ENCODE assay signal across 8 cellular contexts in the genomic region with DNA sequence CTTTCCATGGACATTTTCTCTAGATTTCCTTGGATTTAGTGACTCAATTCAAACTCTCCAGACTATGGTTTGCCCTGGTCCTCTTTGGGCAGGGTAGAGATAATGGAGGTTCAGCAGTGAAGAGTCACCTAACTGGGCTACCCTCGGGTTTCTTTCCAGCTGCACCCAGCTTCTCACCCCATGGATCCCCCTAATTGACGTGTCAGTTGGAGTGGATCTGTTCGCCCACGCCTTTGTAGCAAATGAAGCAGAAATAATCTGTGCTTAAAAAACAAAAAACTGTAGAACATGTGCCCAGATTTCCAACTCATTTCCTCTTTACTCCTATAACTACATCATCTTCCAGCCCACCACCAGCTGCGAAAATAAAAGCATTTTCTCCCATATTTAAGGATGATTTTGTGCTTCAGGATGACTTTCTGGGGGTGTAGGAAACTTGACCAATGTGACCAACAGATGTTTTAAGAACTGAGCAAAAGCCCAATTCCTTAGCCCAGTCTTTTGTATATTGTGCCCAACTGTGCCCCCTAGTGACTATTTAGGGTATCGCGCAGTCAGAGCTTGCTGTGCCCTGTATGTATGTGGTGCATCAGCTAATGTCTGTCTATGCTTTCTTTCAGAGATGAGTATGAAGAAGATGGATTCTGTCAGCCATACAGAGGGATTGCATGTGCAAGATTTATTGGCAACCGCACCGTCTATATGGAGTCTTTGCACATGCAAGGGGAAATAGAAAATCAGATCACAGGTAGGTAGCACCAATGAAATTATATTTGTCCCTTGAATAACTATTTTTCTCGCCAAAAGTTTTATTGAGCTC.
DNase-seq lines count a peak whose midpoint lies in the region; ATAC-seq, FAIRE-seq and TF ChIP-seq lines count a peak whose summit lies in the region.

No MANE protein-coding gene starts in this region.

- DNase-seq in NCI-H524 (lab: John Stamatoyannopoulos, UW) (peak; percentile 40 to 75), NCI-H524 treated with DMSO at 0.1 percent for 48 hours (lab: John Stamatoyannopoulos, UW) (no peak), NCI-H2107 treated with DMSO at 0.1 percent for 48 hours (lab: John Stamatoyannopoulos, UW; ENCODE audit: unreplicated experiment) (peak; percentile 57), bronchial epithelial cell (ENCODE audit: low read depth) (peak; percentile 69), kidney epithelial cell (ENCODE audit: low read depth) (peak; percentile 67)
- DNase-seq in stimulated activated CD4-positive, alpha-beta T cell treated with anti-CD3 and anti-CD28 coated beads, Interleukin-1b, Interleukin-23, amount 100 ng/mL, for 4 hours (ENCODE audit: low read depth in 2 of 2): peak; percentile 54 to 61

- ATAC-seq in HG02938 (IDR thresholded peaks at IDR 0.05; ENCODE audit: unreplicated experiment): peak; percentile 49

- H3K36me3 ChIP-seq in bronchial epithelial cell (ENCODE audit: control insufficient read depth, insufficient read depth, low read length) (no peaks in the 10 kb centered on the region), kidney epithelial cell (ENCODE audit: control insufficient read depth, insufficient read depth, low read length) (no peaks in the 10 kb centered on the region)

- H3K27me3 ChIP-seq in bronchial epithelial cell (ENCODE audit: control insufficient read depth, insufficient read depth, low read length) (no peaks in the 10 kb centered on the region), kidney epithelial cell (ENCODE audit: control insufficient read depth, insufficient read depth, low read length) (no peaks in the 10 kb centered on the region)

- FAIRE-seq in bronchial epithelial cell (lab: Jason Lieb, UNC): no peak

- TF ChIP-seq CTCF in WI38 (IDR thresholded peaks at IDR 0.05; ENCODE audit: low read depth, low read length) (peak; percentile 79), bronchial epithelial cell (IDR thresholded peaks at IDR 0.05; ENCODE audit: insufficient read depth, low read length, severe bottlenecking) (peak; percentile 90), kidney epithelial cell (IDR thresholded peaks at IDR 0.05; ENCODE audit: insufficient read depth, low read length, poor library complexity, severe bottlenecking) (peak; percentile 78)

- H3K4me3 ChIP-seq in WI38 (ENCODE audit: low read depth, low read length) (no peak overlapping the region), bronchial epithelial cell (ENCODE audit: low read depth, low read length) (no peak overlapping the region), kidney epithelial cell (ENCODE audit: low read depth, low read length) (no peak overlapping the region)
